Comparison of ENCODE assay signal across 14 cellular contexts in genomic region chr9:135498381-135499126, GRCh38. TPM values are rescaled to one million over a fixed set of nuclear protein-coding genes. Genes with fewer than 3 reads are reported as not detected.
DNase-seq lines count a peak whose midpoint lies in the region; ATAC-seq, FAIRE-seq and TF ChIP-seq lines count a peak whose summit lies in the region.
"Had no signal": no experiment of that assay in that cellular context is flagged by ENCODE, and none has a peak within 500 bp of the region (broad histone marks: within the 10 kb centered on the region; RNA-seq: fewer than 3 reads in every experiment).

No MANE protein-coding gene starts in this region.

- no peak overlapping the region for H2AFZ ChIP-seq in GM23338

- DNase-seq in A549 (ENCODE audit: low read depth in 1 of 2, low spot score in 1 of 2) (no peak), GM23338 (ENCODE audit: low spot score) (no peak), BE2C (no peak), hippocampal formation (lab: John Stamatoyannopoulos, UW) (no peak)
- no peak for DNase-seq in naive thymus-derived CD4-positive, alpha-beta T cell
- DNase-seq in stimulated activated CD4-positive, alpha-beta T cell treated with anti-CD3 and anti-CD28 coated beads, Interleukin-1b, Interleukin-23, amount 100 ng/mL, for 48 hours = no peak
- DNase-seq: amygdala had no signal

- H3K4me1 ChIP-seq in A549 (peaks cover 17% of the 10 kb centered on the region), GM23338 (ENCODE audit: insufficient read depth) (no peaks in the 10 kb centered on the region; the same call in 1 of the 2 replicates), BE2C (no peaks in the 10 kb centered on the region)
- H3K4me1 ChIP-seq in naive thymus-derived CD4-positive, alpha-beta T cell (ENCODE audit: control insufficient read depth in 2 of 2, insufficient read depth in 2 of 2, low read length in 2 of 2) = peaks cover 10 to 14% of the 10 kb centered on the region in 2 donors

- peaks cover 12% of the 10 kb centered on the region for H3K4me1 Mint-ChIP-seq in GM23338
- no peaks in the 10 kb centered on the region for H3K4me1 Mint-ChIP-seq in activated T-helper 17 cell treated with anti-CD3 and anti-CD28 coated beads, Interleukin-2, amount 50 U/mL, for 72 hours
- peaks cover 8 to 30% (median 14%) of the 10 kb centered on the region in 7 donors for H3K4me1 Mint-ChIP-seq in naive thymus-derived CD4-positive, alpha-beta T cell

- H3K27ac ChIP-seq in A549 = no peak overlapping the region
- no peak overlapping the region for H3K27ac ChIP-seq in GM23338 (ENCODE audit: low read depth)
- H3K27ac ChIP-seq in naive thymus-derived CD4-positive, alpha-beta T cell (ENCODE audit: low read depth, low read length) = no peak overlapping the region
- H3K27ac ChIP-seq: HL-60, SJSA1, suprapubic skin had no signal

- H3K27me3 Mint-ChIP-seq in GM23338 (ENCODE audit: insufficient read depth, low read depth, poor library complexity) = peaks cover 9% of the 10 kb centered on the region
- H3K27me3 Mint-ChIP-seq in activated T-helper 17 cell treated with anti-CD3 and anti-CD28 coated beads, Interleukin-2, amount 50 U/mL, for 72 hours = peaks cover 5% of the 10 kb centered on the region
- H3K27me3 Mint-ChIP-seq in naive thymus-derived CD4-positive, alpha-beta T cell = peaks cover 0 to 5% (median 0%) of the 10 kb centered on the region in 5 donors

- H3K4me3 ChIP-seq in A549 (no peak overlapping the region), GM23338 (peak overlapping the region; percentile 83), BE2C (ENCODE audit: low read depth, low read length) (no peak overlapping the region; the same call in 1 of the 2 replicates)
- no peak overlapping the region for H3K4me3 ChIP-seq in naive thymus-derived CD4-positive, alpha-beta T cell (ENCODE audit: low read length)

- H3K36me3 ChIP-seq in GM23338 (ENCODE audit: insufficient read depth) (peaks cover 5% of the 10 kb centered on the region; the same call in 1 of the 2 replicates), BE2C (peaks cover 18% of the 10 kb centered on the region)
- H3K36me3 ChIP-seq in naive thymus-derived CD4-positive, alpha-beta T cell (ENCODE audit: control insufficient read depth in 2 of 3, insufficient read depth in 3 of 3, low read length in 3 of 3) = peaks cover 0 to 27% (median 0%) of the 10 kb centered on the region in 3 experiments

- peaks cover 19% of the 10 kb centered on the region for H3K79me2 ChIP-seq in GM23338 (replicated peaks; ENCODE audit: insufficient read depth)

- H3K27me3 ChIP-seq in GM23338 (ENCODE audit: insufficient read depth) (no peaks in the 10 kb centered on the region), BE2C (no peaks in the 10 kb centered on the region)
- H3K27me3 ChIP-seq in naive thymus-derived CD4-positive, alpha-beta T cell (ENCODE audit: control insufficient read depth in 2 of 2, insufficient read depth in 2 of 2, low read length in 2 of 2) = no peaks in the 10 kb centered on the region
- H3K27me3 ChIP-seq: SJSA1, suprapubic skin had no signal

- H3K4me3 Mint-ChIP-seq in GM23338 = peak overlapping the region; percentile 82
- H3K4me3 Mint-ChIP-seq in activated T-helper 17 cell treated with anti-CD3 and anti-CD28 coated beads, Interleukin-2, amount 50 U/mL, for 72 hours = peak overlapping the region; percentile 81
- peak overlapping the region in 9 of 10 donors; percentile 78 to 95 (median 89) for H3K4me3 Mint-ChIP-seq in naive thymus-derived CD4-positive, alpha-beta T cell

- no peak for TF ChIP-seq CTCF in A549 (IDR thresholded peaks at IDR 0.05)
- no peak for TF ChIP-seq CTCF in GM23338 (conservative IDR thresholded peaks at IDR 0.05; ENCODE audit: low read depth in 2 of 2)
- TF ChIP-seq CTCF in BE2C (IDR thresholded peaks at IDR 0.05; ENCODE audit: low read depth, low read length) = no peak

- 86% methylated on average over 13 of the region's 15 CpGs for WGBS in A549 (ENCODE audit: missing lambda C conversion rate)

- intact Hi-C loops in naive thymus-derived CD4-positive, alpha-beta T cell (cut with micrococcal nuclease) = no loop called here

- H3K9me3 Mint-ChIP-seq in GM23338 = no peaks in the 10 kb centered on the region; the same call in 2 of the 3 replicates
- H3K9me3 Mint-ChIP-seq in activated T-helper 17 cell treated with anti-CD3 and anti-CD28 coated beads, Interleukin-2, amount 50 U/mL, for 72 hours = no peaks in the 10 kb centered on the region
- H3K9me3 Mint-ChIP-seq in naive thymus-derived CD4-positive, alpha-beta T cell = no peaks in the 10 kb centered on the region
- H3K9me3 Mint-ChIP-seq: dendritic cell treated with granulocyte-macrophage colony-stimulating factor and Interleukin-4, amounts not matched to agents 40 ng/mL and 50 ng/mL, for 4 days had no signal

- FAIRE-seq in A549 (lab: Jason Lieb, UNC) = no peak

- no peak for TF ChIP-seq POLR2A in A549 (IDR thresholded peaks at IDR 0.05; ENCODE audit: low read length)

- H3K9me2 ChIP-seq in GM23338 (ENCODE audit: insufficient read depth) = no peaks in the 10 kb centered on the region

- no peaks in the 10 kb centered on the region; the same call in none of the 2 replicates for H4K20me1 ChIP-seq in GM23338 (replicated peaks; ENCODE audit: insufficient read depth)

- 0 out of 2 replicates have a peak, but pooled peaks cover 3% of the 10 kb centered on the region for H3F3A ChIP-seq in GM23338 (replicated peaks; ENCODE audit: low read depth)

- H3K4me2 ChIP-seq in A549 (peak overlapping the region; percentile 84), GM23338 (peak overlapping the region; percentile 95)

- no peak for TF ChIP-seq EP300 in A549 (IDR thresholded peaks at IDR 0.05)

- peaks cover 22% of the 10 kb centered on the region for H3K36me3 Mint-ChIP-seq in GM23338 (ENCODE audit: low read depth)
- H3K36me3 Mint-ChIP-seq in activated T-helper 17 cell treated with anti-CD3 and anti-CD28 coated beads, Interleukin-2, amount 50 U/mL, for 72 hours (ENCODE audit: low read depth) = peaks cover 22% of the 10 kb centered on the region
- peaks cover 0 to 8% (median 4%) of the 10 kb centered on the region in 5 donors for H3K36me3 Mint-ChIP-seq in naive thymus-derived CD4-positive, alpha-beta T cell

- H3K27ac Mint-ChIP-seq in GM23338 = no peak overlapping the region
- no peak overlapping the region for H3K27ac Mint-ChIP-seq in activated T-helper 17 cell treated with anti-CD3 and anti-CD28 coated beads, Interleukin-2, amount 50 U/mL, for 72 hours
- H3K27ac Mint-ChIP-seq in naive thymus-derived CD4-positive, alpha-beta T cell = peak overlapping the region in 1 of 9 donors; percentile 51

- CTCF ChIA-PET in A549 (lab: Yijun Ruan, JAX) = interaction anchor here (1.5 to 3.3 kb wide), 3 partner anchors 11 to 59 kb away, joined by 3 to 24 read pairs (median 13); partner anchors contain the start of gene PPP1R26
- CTCF ChIA-PET in naive thymus-derived CD4-positive, alpha-beta T cell (lab: Charles Lee) = no interaction called here

- POLR2A ChIA-PET in A549 (lab: Yijun Ruan, JAX) = interaction anchor here (1.4 kb wide), 1 partner anchor 18 kb away, joined by 3 read pairs; no protein-coding TSS in a partner anchor
- POLR2A ChIA-PET in naive thymus-derived CD4-positive, alpha-beta T cell (lab: Charles Lee) = no interaction called here

- H3K9me3 ChIP-seq in A549 = no peaks in the 10 kb centered on the region
- no peaks in the 10 kb centered on the region for H3K9me3 ChIP-seq in naive thymus-derived CD4-positive, alpha-beta T cell (ENCODE audit: control insufficient read depth in 2 of 3, low read length in 3 of 3)
- H3K9me3 ChIP-seq in BE2C = no peaks in the 10 kb centered on the region
- H3K9me3 ChIP-seq: SJSA1, suprapubic skin had no signal

- no peak for TF ChIP-seq RAD21 in A549 (conservative IDR thresholded peaks at IDR 0.05 in 1 of 2, IDR thresholded peaks at IDR 0.05 in 1 of 2)

- ATAC-seq in A549 (no peak), GM23338 (no peak), HG03521 (IDR thresholded peaks at IDR 0.05; ENCODE audit: unreplicated experiment) (no peak)
- ATAC-seq in activated T-helper 17 cell treated with anti-CD3 and anti-CD28 coated beads, Interleukin-2, amount 50 U/mL, for 72 hours (replicated peaks) = no peak
- ATAC-seq in naive thymus-derived CD4-positive, alpha-beta T cell = no peak

RNA-seq across cellular contexts. Expression of gene MRPS2, which starts 1.9 kb away (rescaled TPM):
- polyA plus RNA-seq in A549 (2011; rRNA removed) (66.9 and 75.5 TPM in 2 replicates), A549 (2017; fragmentation: RNase III; extraction: RNeasy Plus Mini Kit Qiagen cat#74134 plus additional on column Dnase treatment) (85.3 to 93.2 TPM (median 90.1 TPM) in 3 replicates), GM23338 (2016; fragmentation: Nextera tagmentation; extraction: Ambion mirVana) (83.2 and 86.6 TPM in 2 replicates)
- polyA plus RNA-seq in A549 (2012; cell fraction: cytosol; rRNA removed) = 278 and 376 TPM in 2 replicates
- polyA plus RNA-seq in A549 (2012; cell fraction: nucleus; rRNA removed) = 268 and 485 TPM in 2 replicates
- polyA minus RNA-seq in A549 (2011; rRNA and poly(A)+ RNA removed) = 126 and 137 TPM in 2 replicates
- 96.5 and 116 TPM in 2 replicates for total RNA-seq in GM23338 (2014; rRNA removed; shearing (Covaris generic))
- total RNA-seq in activated T-helper 17 cell treated with anti-CD3 and anti-CD28 coated beads, Interleukin-2, amount 50 U/mL, for 72 hours = 10 to 100 TPM; 29.9 to 48.6 TPM
- 10 to 100 TPM; 19.4 to 32.3 (median 28.3) TPM for total RNA-seq in naive thymus-derived CD4-positive, alpha-beta T cell
- 10 to 100 TPM; 48.9 to 66.1 TPM for polyA plus RNA-seq in naive thymus-derived CD4-positive, alpha-beta T cell
- 553 TPM for polyA plus RNA-seq in BE2C (2012; ENCODE audit: insufficient read depth, insufficient read length, low read depth)

RNA-seq across cellular contexts. Expression of gene PPP1R26, which starts 19.0 kb away (rescaled TPM):
- polyA plus RNA-seq in A549 (2011; rRNA removed) = 7.4 and 8.5 TPM in 2 replicates
- 11.1 and 12.8 TPM in 2 replicates for polyA plus RNA-seq in A549 (2012; cell fraction: cytosol; rRNA removed)
- polyA plus RNA-seq in A549 (2012; cell fraction: nucleus; rRNA removed) = 13.6 and 16.4 TPM in 2 replicates
- 10.9 to 12.7 TPM (median 11.4 TPM) in 3 replicates for polyA plus RNA-seq in A549 (2017; fragmentation: RNase III; extraction: RNeasy Plus Mini Kit Qiagen cat#74134 plus additional on column Dnase treatment)
- polyA minus RNA-seq in A549 (2011; rRNA and poly(A)+ RNA removed) = 8.3 and 9.1 TPM in 2 replicates
- total RNA-seq in GM23338 (2014; rRNA removed; shearing (Covaris generic)) = 44.4 and 49.8 TPM in 2 replicates
- polyA plus RNA-seq in GM23338 (2016; fragmentation: Nextera tagmentation; extraction: Ambion mirVana) = 10.7 and 11.4 TPM in 2 replicates
- total RNA-seq in activated T-helper 17 cell treated with anti-CD3 and anti-CD28 coated beads, Interleukin-2, amount 50 U/mL, for 72 hours = 1 to 10 TPM; 2.5 to 3.4 TPM
- total RNA-seq in naive thymus-derived CD4-positive, alpha-beta T cell = 1 to 10 TPM in 1 of 5 experiments, under 1 TPM in 3, not detected in 1; 0.19 to 5.6 (median 0.43) TPM
- polyA plus RNA-seq in naive thymus-derived CD4-positive, alpha-beta T cell = under 1 TPM in 1 of 2 donors, not detected in 1; 0.05 TPM
- 12.8 TPM for polyA plus RNA-seq in BE2C (2012; ENCODE audit: insufficient read depth, insufficient read length, low read depth)

RNA-seq across cellular contexts. Expression of gene LCN1, which starts 22.7 kb away (rescaled TPM):
- polyA plus RNA-seq in A549 (2011; rRNA removed) (not detected in 2 replicates), A549 (2017; fragmentation: RNase III; extraction: RNeasy Plus Mini Kit Qiagen cat#74134 plus additional on column Dnase treatment) (not detected in 3 replicates), GM23338 (2016; fragmentation: Nextera tagmentation; extraction: Ambion mirVana) (0.27 TPM in 1 of 2 replicates, not detected in the other)
- not detected in 2 replicates for polyA plus RNA-seq in A549 (2012; cell fraction: cytosol; rRNA removed)
- polyA plus RNA-seq in A549 (2012; cell fraction: nucleus; rRNA removed) = not detected in 2 replicates
- polyA minus RNA-seq in A549 (2011; rRNA and poly(A)+ RNA removed) = not detected in 2 replicates
- total RNA-seq in GM23338 (2014; rRNA removed; shearing (Covaris generic)) = not detected in 2 replicates
- not detected for total RNA-seq in activated T-helper 17 cell treated with anti-CD3 and anti-CD28 coated beads, Interleukin-2, amount 50 U/mL, for 72 hours
- not detected for total RNA-seq in naive thymus-derived CD4-positive, alpha-beta T cell
- polyA plus RNA-seq in naive thymus-derived CD4-positive, alpha-beta T cell = not detected
- 13.4 TPM for polyA plus RNA-seq in BE2C (2012; ENCODE audit: insufficient read depth, insufficient read length, low read depth)
- total RNA-seq: lower leg skin, SJSA1, suprapubic skin had no signal

RNA-seq across cellular contexts. Expression of gene OBP2A, which starts 47.4 kb away (rescaled TPM):
- polyA plus RNA-seq in A549 (2011; rRNA removed) (not detected in 2 replicates), A549 (2017; fragmentation: RNase III; extraction: RNeasy Plus Mini Kit Qiagen cat#74134 plus additional on column Dnase treatment) (not detected in 3 replicates), GM23338 (2016; fragmentation: Nextera tagmentation; extraction: Ambion mirVana) (not detected in 2 replicates)
- polyA plus RNA-seq in A549 (2012; cell fraction: cytosol; rRNA removed) = not detected in 2 replicates
- not detected in 2 replicates for polyA plus RNA-seq in A549 (2012; cell fraction: nucleus; rRNA removed)
- not detected in 2 replicates for polyA minus RNA-seq in A549 (2011; rRNA and poly(A)+ RNA removed)
- not detected in 2 replicates for total RNA-seq in GM23338 (2014; rRNA removed; shearing (Covaris generic))
- total RNA-seq in activated T-helper 17 cell treated with anti-CD3 and anti-CD28 coated beads, Interleukin-2, amount 50 U/mL, for 72 hours = not detected
- not detected for total RNA-seq in naive thymus-derived CD4-positive, alpha-beta T cell
- polyA plus RNA-seq in naive thymus-derived CD4-positive, alpha-beta T cell = not detected
- not detected for polyA plus RNA-seq in BE2C (2012; ENCODE audit: insufficient read depth, insufficient read length, low read depth)
- total RNA-seq: SJSA1 had no signal
